1 cellular context compared by ENCODE assay signal in the genomic region with DNA sequence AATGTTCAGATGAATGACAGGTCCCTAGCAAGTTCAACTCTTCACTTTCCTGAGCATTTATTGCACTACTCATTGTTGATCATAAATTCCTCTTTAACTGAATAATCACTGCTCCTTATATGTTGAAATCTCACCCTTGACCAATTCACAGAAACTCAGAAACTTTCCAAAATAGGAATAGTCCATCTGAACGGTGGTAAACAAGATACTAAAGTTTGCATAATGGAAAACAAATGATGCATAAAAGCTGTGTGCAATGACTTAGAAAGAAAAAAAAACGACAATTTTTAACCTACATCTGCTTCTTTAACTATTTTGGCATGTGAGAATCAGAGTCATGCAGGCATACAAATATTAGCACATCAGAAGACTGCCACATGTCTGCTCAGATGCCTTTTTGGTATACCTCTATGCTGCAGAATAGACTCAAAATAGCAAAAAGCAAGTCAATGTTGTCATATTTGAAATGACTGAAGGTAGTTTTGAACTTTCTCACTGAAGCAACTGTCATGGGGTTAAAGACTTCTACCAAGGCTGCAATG.
TF ChIP-seq lines count a peak whose summit lies in the region.

No MANE protein-coding gene starts in this region.

TF ChIP-seq in GM12878, 131 proteins besides CTCF, POLR2A, EP300 and RAD21 (continued from another document and continues in another):
- TF ChIP-seq, protein P1, sequence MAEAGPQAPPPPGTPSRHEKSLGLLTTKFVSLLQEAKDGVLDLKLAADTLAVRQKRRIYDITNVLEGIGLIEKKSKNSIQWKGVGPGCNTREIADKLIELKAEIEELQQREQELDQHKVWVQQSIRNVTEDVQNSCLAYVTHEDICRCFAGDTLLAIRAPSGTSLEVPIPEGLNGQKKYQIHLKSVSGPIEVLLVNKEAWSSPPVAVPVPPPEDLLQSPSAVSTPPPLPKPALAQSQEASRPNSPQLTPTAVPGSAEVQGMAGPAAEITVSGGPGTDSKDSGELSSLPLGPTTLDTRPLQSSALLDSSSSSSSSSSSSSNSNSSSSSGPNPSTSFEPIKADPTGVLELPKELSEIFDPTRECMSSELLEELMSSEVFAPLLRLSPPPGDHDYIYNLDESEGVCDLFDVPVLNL (IDR thresholded peaks at IDR 0.05; ENCODE audit: low read depth, low read length) = no peak
- TF ChIP-seq BMI1 (IDR thresholded peaks at IDR 0.05; ENCODE audit: borderline replicate concordance) (peak; percentile 80), NRF1 (conservative IDR thresholded peaks at IDR 0.05; ENCODE audit: low read depth, low read length) (no peak), HDGF (IDR thresholded peaks at IDR 0.05) (no peak), NFYA (IDR thresholded peaks at IDR 0.05; ENCODE audit: borderline replicate concordance, low read depth, low read length) (no peak), CHD2 (IDR thresholded peaks at IDR 0.05; ENCODE audit: borderline replicate concordance, low read depth, low read length) (peak; percentile 44; the same call in 1 of the 2 replicates), CEBPB (IDR thresholded peaks at IDR 0.05; ENCODE audit: borderline replicate concordance in 1 of 2, low read depth in 2 of 2, low read length in 2 of 2) (peak in 1 of 2 experiments; percentile 66; a peak in 1 of 4 replicates), SUPT20H (IDR thresholded peaks at IDR 0.05; ENCODE audit: borderline replicate concordance, control insufficient read depth, low read depth, low read length) (no peak), ZSCAN29 (IDR thresholded peaks at IDR 0.05) (no peak), GABPA (IDR thresholded peaks at IDR 0.05; ENCODE audit: low read depth) (peak; percentile 59; the same call in 1 of the 2 replicates), ESRRA (IDR thresholded peaks at IDR 0.05; ENCODE audit: low read length) (no peak), NFIC (IDR thresholded peaks at IDR 0.05; ENCODE audit: low read depth, low read length) (peak; percentile 98), ZNF217 (IDR thresholded peaks at IDR 0.05) (peak; percentile 81; the same call in 1 of the 2 replicates), STAT1 (conservative IDR thresholded peaks at IDR 0.05) (no peak), HCFC1 (IDR thresholded peaks at IDR 0.05; ENCODE audit: low read length) (no peak), POU2F2 (IDR thresholded peaks at IDR 0.05; ENCODE audit: borderline replicate concordance, low read depth, low read length) (peak; percentile 61; the same call in 1 of the 3 replicates), STAT3 (IDR thresholded peaks at IDR 0.05; ENCODE audit: low read depth, low read length) (no peak), NR2F1 (conservative IDR thresholded peaks at IDR 0.05) (peak; percentile 77)
- TF ChIP-seq, protein P2, sequence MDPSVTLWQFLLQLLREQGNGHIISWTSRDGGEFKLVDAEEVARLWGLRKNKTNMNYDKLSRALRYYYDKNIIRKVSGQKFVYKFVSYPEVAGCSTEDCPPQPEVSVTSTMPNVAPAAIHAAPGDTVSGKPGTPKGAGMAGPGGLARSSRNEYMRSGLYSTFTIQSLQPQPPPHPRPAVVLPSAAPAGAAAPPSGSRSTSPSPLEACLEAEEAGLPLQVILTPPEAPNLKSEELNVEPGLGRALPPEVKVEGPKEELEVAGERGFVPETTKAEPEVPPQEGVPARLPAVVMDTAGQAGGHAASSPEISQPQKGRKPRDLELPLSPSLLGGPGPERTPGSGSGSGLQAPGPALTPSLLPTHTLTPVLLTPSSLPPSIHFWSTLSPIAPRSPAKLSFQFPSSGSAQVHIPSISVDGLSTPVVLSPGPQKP (IDR thresholded peaks at IDR 0.05; ENCODE audit: low read depth, low read length) = no peak
- TF ChIP-seq, protein P3, sequence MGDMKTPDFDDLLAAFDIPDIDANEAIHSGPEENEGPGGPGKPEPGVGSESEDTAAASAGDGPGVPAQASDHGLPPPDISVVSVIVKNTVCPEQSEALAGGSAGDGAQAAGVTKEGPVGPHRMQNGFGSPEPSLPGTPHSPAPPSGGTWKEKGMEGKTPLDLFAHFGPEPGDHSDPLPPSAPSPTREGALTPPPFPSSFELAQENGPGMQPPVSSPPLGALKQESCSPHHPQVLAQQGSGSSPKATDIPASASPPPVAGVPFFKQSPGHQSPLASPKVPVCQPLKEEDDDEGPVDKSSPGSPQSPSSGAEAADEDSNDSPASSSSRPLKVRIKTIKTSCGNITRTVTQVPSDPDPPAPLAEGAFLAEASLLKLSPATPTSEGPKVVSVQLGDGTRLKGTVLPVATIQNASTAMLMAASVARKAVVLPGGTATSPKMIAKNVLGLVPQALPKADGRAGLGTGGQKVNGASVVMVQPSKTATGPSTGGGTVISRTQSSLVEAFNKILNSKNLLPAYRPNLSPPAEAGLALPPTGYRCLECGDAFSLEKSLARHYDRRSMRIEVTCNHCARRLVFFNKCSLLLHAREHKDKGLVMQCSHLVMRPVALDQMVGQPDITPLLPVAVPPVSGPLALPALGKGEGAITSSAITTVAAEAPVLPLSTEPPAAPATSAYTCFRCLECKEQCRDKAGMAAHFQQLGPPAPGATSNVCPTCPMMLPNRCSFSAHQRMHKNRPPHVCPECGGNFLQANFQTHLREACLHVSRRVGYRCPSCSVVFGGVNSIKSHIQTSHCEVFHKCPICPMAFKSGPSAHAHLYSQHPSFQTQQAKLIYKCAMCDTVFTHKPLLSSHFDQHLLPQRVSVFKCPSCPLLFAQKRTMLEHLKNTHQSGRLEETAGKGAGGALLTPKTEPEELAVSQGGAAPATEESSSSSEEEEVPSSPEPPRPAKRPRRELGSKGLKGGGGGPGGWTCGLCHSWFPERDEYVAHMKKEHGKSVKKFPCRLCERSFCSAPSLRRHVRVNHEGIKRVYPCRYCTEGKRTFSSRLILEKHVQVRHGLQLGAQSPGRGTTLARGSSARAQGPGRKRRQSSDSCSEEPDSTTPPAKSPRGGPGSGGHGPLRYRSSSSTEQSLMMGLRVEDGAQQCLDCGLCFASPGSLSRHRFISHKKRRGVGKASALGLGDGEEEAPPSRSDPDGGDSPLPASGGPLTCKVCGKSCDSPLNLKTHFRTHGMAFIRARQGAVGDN (IDR thresholded peaks at IDR 0.05) = peak; percentile 94
- TF ChIP-seq, protein P4, sequence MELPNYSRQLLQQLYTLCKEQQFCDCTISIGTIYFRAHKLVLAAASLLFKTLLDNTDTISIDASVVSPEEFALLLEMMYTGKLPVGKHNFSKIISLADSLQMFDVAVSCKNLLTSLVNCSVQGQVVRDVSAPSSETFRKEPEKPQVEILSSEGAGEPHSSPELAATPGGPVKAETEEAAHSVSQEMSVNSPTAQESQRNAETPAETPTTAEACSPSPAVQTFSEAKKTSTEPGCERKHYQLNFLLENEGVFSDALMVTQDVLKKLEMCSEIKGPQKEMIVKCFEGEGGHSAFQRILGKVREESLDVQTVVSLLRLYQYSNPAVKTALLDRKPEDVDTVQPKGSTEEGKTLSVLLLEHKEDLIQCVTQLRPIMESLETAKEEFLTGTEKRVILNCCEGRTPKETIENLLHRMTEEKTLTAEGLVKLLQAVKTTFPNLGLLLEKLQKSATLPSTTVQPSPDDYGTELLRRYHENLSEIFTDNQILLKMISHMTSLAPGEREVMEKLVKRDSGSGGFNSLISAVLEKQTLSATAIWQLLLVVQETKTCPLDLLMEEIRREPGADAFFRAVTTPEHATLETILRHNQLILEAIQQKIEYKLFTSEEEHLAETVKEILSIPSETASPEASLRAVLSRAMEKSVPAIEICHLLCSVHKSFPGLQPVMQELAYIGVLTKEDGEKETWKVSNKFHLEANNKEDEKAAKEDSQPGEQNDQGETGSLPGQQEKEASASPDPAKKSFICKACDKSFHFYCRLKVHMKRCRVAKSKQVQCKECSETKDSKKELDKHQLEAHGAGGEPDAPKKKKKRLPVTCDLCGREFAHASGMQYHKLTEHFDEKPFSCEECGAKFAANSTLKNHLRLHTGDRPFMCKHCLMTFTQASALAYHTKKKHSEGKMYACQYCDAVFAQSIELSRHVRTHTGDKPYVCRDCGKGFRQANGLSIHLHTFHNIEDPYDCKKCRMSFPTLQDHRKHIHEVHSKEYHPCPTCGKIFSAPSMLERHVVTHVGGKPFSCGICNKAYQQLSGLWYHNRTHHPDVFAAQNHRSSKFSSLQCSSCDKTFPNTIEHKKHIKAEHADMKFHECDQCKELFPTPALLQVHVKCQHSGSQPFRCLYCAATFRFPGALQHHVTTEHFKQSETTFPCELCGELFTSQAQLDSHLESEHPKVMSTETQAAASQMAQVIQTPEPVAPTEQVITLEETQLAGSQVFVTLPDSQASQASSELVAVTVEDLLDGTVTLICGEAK (IDR thresholded peaks at IDR 0.05; ENCODE audit: borderline replicate concordance) = 0 out of 2 replicates have a peak, but pooled peaks have one; percentile 8
- TF ChIP-seq, protein P5, sequence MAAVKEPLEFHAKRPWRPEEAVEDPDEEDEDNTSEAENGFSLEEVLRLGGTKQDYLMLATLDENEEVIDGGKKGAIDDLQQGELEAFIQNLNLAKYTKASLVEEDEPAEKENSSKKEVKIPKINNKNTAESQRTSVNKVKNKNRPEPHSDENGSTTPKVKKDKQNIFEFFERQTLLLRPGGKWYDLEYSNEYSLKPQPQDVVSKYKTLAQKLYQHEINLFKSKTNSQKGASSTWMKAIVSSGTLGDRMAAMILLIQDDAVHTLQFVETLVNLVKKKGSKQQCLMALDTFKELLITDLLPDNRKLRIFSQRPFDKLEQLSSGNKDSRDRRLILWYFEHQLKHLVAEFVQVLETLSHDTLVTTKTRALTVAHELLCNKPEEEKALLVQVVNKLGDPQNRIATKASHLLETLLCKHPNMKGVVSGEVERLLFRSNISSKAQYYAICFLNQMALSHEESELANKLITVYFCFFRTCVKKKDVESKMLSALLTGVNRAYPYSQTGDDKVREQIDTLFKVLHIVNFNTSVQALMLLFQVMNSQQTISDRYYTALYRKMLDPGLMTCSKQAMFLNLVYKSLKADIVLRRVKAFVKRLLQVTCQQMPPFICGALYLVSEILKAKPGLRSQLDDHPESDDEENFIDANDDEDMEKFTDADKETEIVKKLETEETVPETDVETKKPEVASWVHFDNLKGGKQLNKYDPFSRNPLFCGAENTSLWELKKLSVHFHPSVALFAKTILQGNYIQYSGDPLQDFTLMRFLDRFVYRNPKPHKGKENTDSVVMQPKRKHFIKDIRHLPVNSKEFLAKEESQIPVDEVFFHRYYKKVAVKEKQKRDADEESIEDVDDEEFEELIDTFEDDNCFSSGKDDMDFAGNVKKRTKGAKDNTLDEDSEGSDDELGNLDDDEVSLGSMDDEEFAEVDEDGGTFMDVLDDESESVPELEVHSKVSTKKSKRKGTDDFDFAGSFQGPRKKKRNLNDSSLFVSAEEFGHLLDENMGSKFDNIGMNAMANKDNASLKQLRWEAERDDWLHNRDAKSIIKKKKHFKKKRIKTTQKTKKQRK (IDR thresholded peaks at IDR 0.05; ENCODE audit: low read depth, low read length) = no peak
- TF ChIP-seq, protein P6, sequence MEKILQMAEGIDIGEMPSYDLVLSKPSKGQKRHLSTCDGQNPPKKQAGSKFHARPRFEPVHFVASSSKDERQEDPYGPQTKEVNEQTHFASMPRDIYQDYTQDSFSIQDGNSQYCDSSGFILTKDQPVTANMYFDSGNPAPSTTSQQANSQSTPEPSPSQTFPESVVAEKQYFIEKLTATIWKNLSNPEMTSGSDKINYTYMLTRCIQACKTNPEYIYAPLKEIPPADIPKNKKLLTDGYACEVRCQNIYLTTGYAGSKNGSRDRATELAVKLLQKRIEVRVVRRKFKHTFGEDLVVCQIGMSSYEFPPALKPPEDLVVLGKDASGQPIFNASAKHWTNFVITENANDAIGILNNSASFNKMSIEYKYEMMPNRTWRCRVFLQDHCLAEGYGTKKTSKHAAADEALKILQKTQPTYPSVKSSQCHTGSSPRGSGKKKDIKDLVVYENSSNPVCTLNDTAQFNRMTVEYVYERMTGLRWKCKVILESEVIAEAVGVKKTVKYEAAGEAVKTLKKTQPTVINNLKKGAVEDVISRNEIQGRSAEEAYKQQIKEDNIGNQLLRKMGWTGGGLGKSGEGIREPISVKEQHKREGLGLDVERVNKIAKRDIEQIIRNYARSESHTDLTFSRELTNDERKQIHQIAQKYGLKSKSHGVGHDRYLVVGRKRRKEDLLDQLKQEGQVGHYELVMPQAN (conservative IDR thresholded peaks at IDR 0.05) = no peak
- TF ChIP-seq, protein P7, sequence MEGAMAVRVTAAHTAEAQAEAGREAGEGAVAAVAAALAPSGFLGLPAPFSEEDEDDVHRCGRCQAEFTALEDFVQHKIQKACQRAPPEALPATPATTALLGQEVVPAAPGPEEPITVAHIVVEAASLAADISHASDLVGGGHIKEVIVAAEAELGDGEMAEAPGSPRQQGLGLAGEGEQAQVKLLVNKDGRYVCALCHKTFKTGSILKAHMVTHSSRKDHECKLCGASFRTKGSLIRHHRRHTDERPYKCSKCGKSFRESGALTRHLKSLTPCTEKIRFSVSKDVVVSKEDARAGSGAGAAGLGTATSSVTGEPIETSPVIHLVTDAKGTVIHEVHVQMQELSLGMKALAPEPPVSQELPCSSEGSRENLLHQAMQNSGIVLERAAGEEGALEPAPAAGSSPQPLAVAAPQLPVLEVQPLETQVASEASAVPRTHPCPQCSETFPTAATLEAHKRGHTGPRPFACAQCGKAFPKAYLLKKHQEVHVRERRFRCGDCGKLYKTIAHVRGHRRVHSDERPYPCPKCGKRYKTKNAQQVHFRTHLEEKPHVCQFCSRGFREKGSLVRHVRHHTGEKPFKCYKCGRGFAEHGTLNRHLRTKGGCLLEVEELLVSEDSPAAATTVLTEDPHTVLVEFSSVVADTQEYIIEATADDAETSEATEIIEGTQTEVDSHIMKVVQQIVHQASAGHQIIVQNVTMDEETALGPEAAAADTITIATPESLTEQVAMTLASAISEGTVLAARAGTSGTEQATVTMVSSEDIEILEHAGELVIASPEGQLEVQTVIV (IDR thresholded peaks at IDR 0.05; ENCODE audit: borderline replicate concordance, partially characterized antibody) = no peak
- TF ChIP-seq, protein P8, sequence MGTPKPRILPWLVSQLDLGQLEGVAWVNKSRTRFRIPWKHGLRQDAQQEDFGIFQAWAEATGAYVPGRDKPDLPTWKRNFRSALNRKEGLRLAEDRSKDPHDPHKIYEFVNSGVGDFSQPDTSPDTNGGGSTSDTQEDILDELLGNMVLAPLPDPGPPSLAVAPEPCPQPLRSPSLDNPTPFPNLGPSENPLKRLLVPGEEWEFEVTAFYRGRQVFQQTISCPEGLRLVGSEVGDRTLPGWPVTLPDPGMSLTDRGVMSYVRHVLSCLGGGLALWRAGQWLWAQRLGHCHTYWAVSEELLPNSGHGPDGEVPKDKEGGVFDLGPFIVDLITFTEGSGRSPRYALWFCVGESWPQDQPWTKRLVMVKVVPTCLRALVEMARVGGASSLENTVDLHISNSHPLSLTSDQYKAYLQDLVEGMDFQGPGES (IDR thresholded peaks at IDR 0.05) = no peak
- TF ChIP-seq, protein P9, sequence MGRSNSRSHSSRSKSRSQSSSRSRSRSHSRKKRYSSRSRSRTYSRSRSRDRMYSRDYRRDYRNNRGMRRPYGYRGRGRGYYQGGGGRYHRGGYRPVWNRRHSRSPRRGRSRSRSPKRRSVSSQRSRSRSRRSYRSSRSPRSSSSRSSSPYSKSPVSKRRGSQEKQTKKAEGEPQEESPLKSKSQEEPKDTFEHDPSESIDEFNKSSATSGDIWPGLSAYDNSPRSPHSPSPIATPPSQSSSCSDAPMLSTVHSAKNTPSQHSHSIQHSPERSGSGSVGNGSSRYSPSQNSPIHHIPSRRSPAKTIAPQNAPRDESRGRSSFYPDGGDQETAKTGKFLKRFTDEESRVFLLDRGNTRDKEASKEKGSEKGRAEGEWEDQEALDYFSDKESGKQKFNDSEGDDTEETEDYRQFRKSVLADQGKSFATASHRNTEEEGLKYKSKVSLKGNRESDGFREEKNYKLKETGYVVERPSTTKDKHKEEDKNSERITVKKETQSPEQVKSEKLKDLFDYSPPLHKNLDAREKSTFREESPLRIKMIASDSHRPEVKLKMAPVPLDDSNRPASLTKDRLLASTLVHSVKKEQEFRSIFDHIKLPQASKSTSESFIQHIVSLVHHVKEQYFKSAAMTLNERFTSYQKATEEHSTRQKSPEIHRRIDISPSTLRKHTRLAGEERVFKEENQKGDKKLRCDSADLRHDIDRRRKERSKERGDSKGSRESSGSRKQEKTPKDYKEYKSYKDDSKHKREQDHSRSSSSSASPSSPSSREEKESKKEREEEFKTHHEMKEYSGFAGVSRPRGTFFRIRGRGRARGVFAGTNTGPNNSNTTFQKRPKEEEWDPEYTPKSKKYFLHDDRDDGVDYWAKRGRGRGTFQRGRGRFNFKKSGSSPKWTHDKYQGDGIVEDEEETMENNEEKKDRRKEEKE (IDR thresholded peaks at IDR 0.05) = no peak
